In genomic region chr16:89273741-89274472, GRCh38 we compare ENCODE assay signal across 1 cellular context.
TF ChIP-seq lines count a peak whose summit lies in the region.

No MANE protein-coding gene starts in this region.

TF ChIP-seq in HCT116, 20 proteins besides CTCF, POLR2A, EP300 and RAD21 (continued from another document):
- TF ChIP-seq REST (IDR thresholded peaks at IDR 0.05; ENCODE audit: low read depth) (no peak), EZH2phosphoT487 (IDR thresholded peaks at IDR 0.05; ENCODE audit: borderline replicate concordance) (no peak)
